In the genomic region with DNA sequence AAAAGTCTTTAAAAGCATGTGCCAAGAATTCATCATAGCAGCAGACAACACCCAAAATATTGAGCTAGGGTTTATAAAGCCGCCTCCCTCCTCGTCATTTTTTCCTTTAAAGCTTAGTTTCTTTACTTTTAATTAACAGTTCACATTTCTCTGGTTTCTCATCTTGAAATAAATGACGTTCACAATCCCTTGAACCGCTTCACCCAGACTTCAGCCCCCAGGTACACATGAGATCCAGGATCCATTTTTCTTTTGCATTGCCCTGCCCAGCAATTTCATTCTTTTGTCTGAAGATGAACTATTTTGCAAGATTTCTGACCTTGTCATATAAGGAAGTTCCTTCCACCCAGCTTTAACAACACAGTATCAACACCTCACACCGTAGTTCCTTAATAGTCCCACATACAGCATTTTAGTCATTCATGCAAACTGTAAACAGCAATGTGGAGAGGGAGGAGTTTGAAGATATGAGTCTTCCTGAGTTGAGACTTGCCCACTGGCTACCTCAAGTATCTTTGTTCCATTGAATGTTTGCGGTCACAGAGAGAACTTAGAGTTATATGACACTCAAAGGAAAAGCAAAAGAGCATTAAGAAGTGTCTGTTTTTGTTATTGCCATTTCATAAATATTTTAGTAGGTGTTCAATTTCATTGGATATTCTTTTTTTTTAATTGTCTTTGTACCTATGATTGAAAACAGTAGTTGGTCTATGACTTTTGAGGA, we compare ENCODE assay signal across 8 cellular contexts. TPM values are rescaled to one million over a fixed set of nuclear protein-coding genes. Genes with fewer than 3 reads are reported as not detected.
A peak's percentile ranks its signal among the peaks of the same experiment; 100 is the strongest.
DNase-seq lines count a peak whose midpoint lies in the region; ATAC-seq and TF ChIP-seq lines count a peak whose summit lies in the region.

No MANE protein-coding gene starts in this region.

- CTCF ChIA-PET in Panc1 (lab: Charles Lee) = no interaction called here

- H3K23ac ChIP-seq in H9 (ENCODE audit: insufficient read length, low read depth, low read length) = no peak overlapping the region

- H3K27me3 Mint-ChIP-seq in H9 (ENCODE audit: low read depth) (no peaks in the 10 kb centered on the region), osteocyte (ENCODE audit: unreplicated experiment) (no peaks in the 10 kb centered on the region), endothelial cell (ENCODE audit: unreplicated experiment) (peaks cover 1% of the 10 kb centered on the region)

- H3K36me3 ChIP-seq in Panc1 (ENCODE audit: control insufficient read depth, insufficient read depth, low read length) (no peaks in the 10 kb centered on the region), duodenal mucosa (ENCODE audit: control insufficient read depth in 1 of 2, insufficient read depth in 2 of 2, low read length in 2 of 2) (peaks cover under 1 to 5% of the 10 kb centered on the region in 2 donors), HAP-1 (replicated peaks) (no peaks in the 10 kb centered on the region)

- no peak overlapping the region for H2BK5ac ChIP-seq in H9 (ENCODE audit: insufficient read length, low read length)

- H3K27ac Mint-ChIP-seq in H9 (peak overlapping the region in 2 of 3 experiments; percentile 46 to 78; a peak in 4 of 7 replicates), osteocyte (ENCODE audit: unreplicated experiment) (peak overlapping the region; percentile 71), endothelial cell (ENCODE audit: unreplicated experiment) (no peak overlapping the region)

- H3K4me1 ChIP-seq in H9 (ENCODE audit: insufficient read depth, low read length) = peaks cover 3% of the 10 kb centered on the region; the same call in 1 of the 2 replicates
- H3K4me1 ChIP-seq in Panc1 (ENCODE audit: control insufficient read depth, insufficient read depth, low read length) = no peaks in the 10 kb centered on the region
- peaks cover 35 to 46% of the 10 kb centered on the region in 2 donors for H3K4me1 ChIP-seq in duodenal mucosa (ENCODE audit: control insufficient read depth in 1 of 2, insufficient read depth in 2 of 2, low read length in 2 of 2)
- no peaks in the 10 kb centered on the region for H3K4me1 ChIP-seq in HAP-1

- H3K9me3 Mint-ChIP-seq in H9 (no peaks in the 10 kb centered on the region), osteocyte (ENCODE audit: unreplicated experiment) (no peaks in the 10 kb centered on the region), endothelial cell (ENCODE audit: unreplicated experiment) (no peaks in the 10 kb centered on the region)

- no peak overlapping the region for H3K14ac ChIP-seq in H9 (ENCODE audit: insufficient read depth, low read length)

- H3K4me3 Mint-ChIP-seq in H9 = no peak overlapping the region
- H3K4me3 Mint-ChIP-seq in osteocyte (ENCODE audit: unreplicated experiment) = no peak overlapping the region
- no peak overlapping the region for H3K4me3 Mint-ChIP-seq in endothelial cell (ENCODE audit: unreplicated experiment)

- ATAC-seq in Panc1 (no peak), HG02642 (IDR thresholded peaks at IDR 0.05; ENCODE audit: poor library complexity, unreplicated experiment) (no peak)

- H4K5ac ChIP-seq in H9 (ENCODE audit: insufficient read length, low read depth, low read length) = no peak overlapping the region

- no peak for TF ChIP-seq CTCF in H9 (conservative IDR thresholded peaks at IDR 0.05)
- no peak for TF ChIP-seq CTCF in Panc1 (IDR thresholded peaks at IDR 0.05)
- TF ChIP-seq CTCF in osteocyte (IDR thresholded peaks at IDR 0.05) = no peak
- no peak for TF ChIP-seq CTCF in endothelial cell (IDR thresholded peaks at IDR 0.05; ENCODE audit: unreplicated experiment)

- no CpG with 5 or more reads among the region's 6 CpGs for WGBS in H9 (ENCODE audit: extremely low coverage, insufficient read length, low lambda C conversion rate)

- peaks cover 3% of the 10 kb centered on the region for H3K79me1 ChIP-seq in H9 (ENCODE audit: insufficient read depth, low read depth, low read length, poor library complexity, severe bottlenecking)

- POLR2A ChIA-PET in Panc1 (lab: Charles Lee) = no interaction called here

- H3K27me3 ChIP-seq in H9 (ENCODE audit: insufficient read depth, low read length) (no peaks in the 10 kb centered on the region), Panc1 (ENCODE audit: control insufficient read depth, insufficient read depth, low read length) (no peaks in the 10 kb centered on the region), duodenal mucosa (ENCODE audit: control insufficient read depth in 1 of 2, insufficient read depth in 2 of 2, low read length in 2 of 2) (no peaks in the 10 kb centered on the region), HAP-1 (ENCODE audit: low read depth) (no peaks in the 10 kb centered on the region)

- no peak overlapping the region for H3K18ac ChIP-seq in H9 (ENCODE audit: insufficient read length, low read depth, low read length)

- no peak overlapping the region for H2AK5ac ChIP-seq in H9 (ENCODE audit: insufficient read length, low read length)

- no peak overlapping the region for H2AFZ ChIP-seq in H9 (ENCODE audit: low read length)

- H3K36me3 Mint-ChIP-seq in H9 (ENCODE audit: insufficient read depth in 1 of 3, low read depth in 3 of 3) = peaks cover 9 to 38% (median 32%) of the 10 kb centered on the region in 3 experiments; a peak in 6 of 7 replicates
- H3K36me3 Mint-ChIP-seq in osteocyte (ENCODE audit: unreplicated experiment) = no peaks in the 10 kb centered on the region
- no peaks in the 10 kb centered on the region for H3K36me3 Mint-ChIP-seq in endothelial cell (ENCODE audit: low read depth, unreplicated experiment)

- no peak overlapping the region for H3K4ac ChIP-seq in H9 (ENCODE audit: low read depth, low read length)

- intact Hi-C loops in Panc1 (cut with micrococcal nuclease; ENCODE audit: unreplicated experiment) = no loop called here

- no peak overlapping the region for H2BK120ac ChIP-seq in H9 (ENCODE audit: low read depth, low read length, poor library complexity, severe bottlenecking)

- H3K4me1 Mint-ChIP-seq in H9 = peaks cover 13% of the 10 kb centered on the region in 2 experiments
- H3K4me1 Mint-ChIP-seq in osteocyte (ENCODE audit: unreplicated experiment) = peaks cover 48% of the 10 kb centered on the region
- peaks cover 40% of the 10 kb centered on the region for H3K4me1 Mint-ChIP-seq in endothelial cell (ENCODE audit: unreplicated experiment)

- no peak overlapping the region for H3T11ph ChIP-seq in H9 (ENCODE audit: low read length)

- in situ Hi-C loops in Panc1 (cut with HindIII; ENCODE audit: low pct_unique_long_range_greater_than_20kb, low sequenced_read_pairs) (no loop called here), HAP-1 (cut with MboI; ENCODE audit: low sequenced_read_pairs) (no loop called here)

- no peak overlapping the region for H4K8ac ChIP-seq in H9 (replicated peaks; ENCODE audit: insufficient read length, low read depth, low read length)

- no peak overlapping the region for H3K4me2 ChIP-seq in H9 (ENCODE audit: insufficient read depth, insufficient read length, low read length)

- H3K27ac ChIP-seq in H9 (ENCODE audit: insufficient read length, low read depth, low read length) (no peak overlapping the region), Panc1 (ENCODE audit: low read length) (no peak overlapping the region), duodenal mucosa (ENCODE audit: low read depth, low read length) (peak overlapping the region; percentile 68)

- H4K91ac ChIP-seq in H9 (ENCODE audit: insufficient read length, low read depth, low read length) = no peak overlapping the region

- no peak overlapping the region for H2BK15ac ChIP-seq in H9 (ENCODE audit: low read depth, low read length)

- BruUV-seq in Panc1 (replicated peaks; lab: Mats Ljungman, UMichigan) = TSS peak; percentile 6

- H3K56ac ChIP-seq in H9 (ENCODE audit: insufficient read length, low read depth, low read length) = no peak overlapping the region

- no peaks in the 10 kb centered on the region for H3K23me2 ChIP-seq in H9 (ENCODE audit: insufficient read length, low read depth, low read length, poor library complexity, severe bottlenecking)

- no peaks in the 10 kb centered on the region for H4K20me1 ChIP-seq in H9 (ENCODE audit: control insufficient read depth, insufficient read depth, insufficient read length)

- H2BK12ac ChIP-seq in H9 (ENCODE audit: insufficient read length, low read depth, low read length) = no peak overlapping the region

- H3K4me3 ChIP-seq in Panc1 (ENCODE audit: low read depth in 2 of 2, low read length in 2 of 2) (no peak overlapping the region), duodenal mucosa (ENCODE audit: low read depth in 1 of 2, low read length in 2 of 2) (no peak overlapping the region), HAP-1 (no peak overlapping the region)

- H3K9me3 ChIP-seq in H9 (ENCODE audit: control insufficient read depth, low read depth, low read length) (no peaks in the 10 kb centered on the region), Panc1 (ENCODE audit: control insufficient read depth, insufficient read depth, low read depth, low read length) (no peaks in the 10 kb centered on the region), duodenal mucosa (ENCODE audit: control insufficient read depth in 1 of 2, low read length in 2 of 2) (no peaks in the 10 kb centered on the region), HAP-1 (no peaks in the 10 kb centered on the region)

- H2BK20ac ChIP-seq in H9 (ENCODE audit: low read depth, low read length, poor library complexity, severe bottlenecking) = no peak overlapping the region

- H3K79me2 ChIP-seq in H9 (ENCODE audit: insufficient read depth, low read length) = no peaks in the 10 kb centered on the region

- H3K9ac ChIP-seq in H9 (ENCODE audit: extremely low read depth, insufficient read length, low read length) (no peak overlapping the region), duodenal mucosa (ENCODE audit: low read depth in 1 of 2, low read length in 2 of 2) (peak overlapping the region in 1 of 2 donors; percentile 58)

- DNase-seq in H9 (no peak), Panc1 (ENCODE audit: low read depth, low spot score) (no peak), osteocyte (ENCODE audit: extremely low spot score, unreplicated experiment) (no peak), HAP-1 (ENCODE audit: low spot score in 2 of 2) (no peak), endothelial cell (ENCODE audit: low spot score) (no peak)
- no peak for DNase-seq in activated CD8-positive, alpha-beta memory T cell treated with anti-CD3 and anti-CD28 coated beads, Interleukin-2, amount 50 U/mL, for 4 hours

RNA-seq across cellular contexts. Expression of gene CACYBP, which starts 35.3 kb away (rescaled TPM):
- 202 and 208 TPM in 2 replicates for total RNA-seq in H9 (2021)
- total RNA-seq in Panc1 (2021; ENCODE audit: unreplicated experiment) = 137 TPM
- 85.5 TPM for polyA plus RNA-seq in Panc1 (2012; ENCODE audit: insufficient read length)
- 58.3 and 75.7 TPM in 2 replicates for total RNA-seq in osteocyte
- total RNA-seq in endothelial cell (ENCODE audit: unreplicated experiment) = 95.0 TPM

RNA-seq across cellular contexts. Expression of gene MRPS14, which starts 58.8 kb away (rescaled TPM):
- total RNA-seq in H9 (2021) (30.6 and 32.8 TPM in 2 replicates), Panc1 (2021; ENCODE audit: unreplicated experiment) (25.1 TPM), osteocyte (27.7 and 29.8 TPM in 2 replicates), endothelial cell (ENCODE audit: unreplicated experiment) (41.5 TPM)
- polyA plus RNA-seq in Panc1 (2012; ENCODE audit: insufficient read length) = 16.3 TPM
